In genomic region chr1:8660455-8660854, GRCh38 we compare ENCODE assay signal across 9 cellular contexts.
DNase-seq lines count a peak whose midpoint lies in the region; TF ChIP-seq lines count a peak whose summit lies in the region.
"Had no signal": no experiment of that assay in that cellular context is flagged by ENCODE, and none has a peak within 500 bp of the region (broad histone marks: within the 10 kb centered on the region; RNA-seq: fewer than 3 reads in every experiment).

No MANE protein-coding gene starts in this region.

- H3K4me1 Mint-ChIP-seq in glutamatergic neuron (ENCODE audit: low read depth, unreplicated experiment) = peaks cover 7% of the 10 kb centered on the region

- peak overlapping the region; percentile 62 for H3K27ac ChIP-seq in vagina

- DNase-seq in NCI-H82 (lab: John Stamatoyannopoulos, UW) = peak; percentile 26
- DNase-seq in NCI-H82 treated with DMSO at 0.1 percent for 48 hours (lab: John Stamatoyannopoulos, UW; ENCODE audit: unreplicated experiment) = no peak
- peak; percentile 52 for DNase-seq in cerebellum (ENCODE audit: low spot score)
- peak; percentile 42 to 89 for DNase-seq in lung microvascular endothelial cell (ENCODE audit: low read depth in 2 of 2)
- DNase-seq in vagina (ENCODE audit: extremely low spot score in 2 of 2) = no peak
- DNase-seq in cerebellar nuclear complex (lab: John Stamatoyannopoulos, UW) = no peak
- DNase-seq in activated CD4-positive, alpha-beta T cell treated with anti-CD3 and anti-CD28 coated beads, Interleukin-2, amount 50 U/mL, for 1 hour = no peak
- no peak for DNase-seq in glutamatergic neuron

- H3K4me3 ChIP-seq in vagina = no peak overlapping the region

- intact Hi-C loops in vagina (cut with DNase I) = no loop called here

- no peak overlapping the region for H3K4me3 Mint-ChIP-seq in glutamatergic neuron (ENCODE audit: unreplicated experiment)
- H3K4me3 Mint-ChIP-seq: nephron had no signal

- peaks cover 2% of the 10 kb centered on the region for H3K9me3 Mint-ChIP-seq in glutamatergic neuron (ENCODE audit: unreplicated experiment)
- H3K9me3 Mint-ChIP-seq: nephron had no signal

- peaks cover 0 to 4% of the 10 kb centered on the region in 2 donors for H3K36me3 ChIP-seq in vagina

- no peaks in the 10 kb centered on the region for H3K36me3 Mint-ChIP-seq in glutamatergic neuron (ENCODE audit: unreplicated experiment)

- TF ChIP-seq CTCF in vagina (IDR thresholded peaks at IDR 0.05) (no peak), glutamatergic neuron (IDR thresholded peaks at IDR 0.05; ENCODE audit: partially characterized antibody, unreplicated experiment) (no peak)

- no peak overlapping the region for H3K27ac Mint-ChIP-seq in glutamatergic neuron (ENCODE audit: unreplicated experiment)
- H3K27ac Mint-ChIP-seq: nephron had no signal

- H3K9me3 ChIP-seq in vagina = no peaks in the 10 kb centered on the region

- peaks cover 44% of the 10 kb centered on the region for H3K4me1 ChIP-seq in vagina

- no peaks in the 10 kb centered on the region for H3K27me3 ChIP-seq in vagina

- H3K27me3 Mint-ChIP-seq in glutamatergic neuron (ENCODE audit: unreplicated experiment) = no peaks in the 10 kb centered on the region

- TF ChIP-seq POLR2A in vagina (IDR thresholded peaks at IDR 0.05) = no peak

Comparison
In these comparisons a context has a peak if more than half of its experiments do, and no peak if none do; other contexts are left out.
1. DNase-seq: peak in NCI-H82 (single experiment), cerebellum (single experiment) and lung microvascular endothelial cell (2 of 2); none in NCI-H82 treated with DMSO at 0.1 percent for 48 hours (single experiment), vagina (0 of 2), cerebellar nuclear complex (0 of 2), activated CD4-positive, alpha-beta T cell treated with anti-CD3 and anti-CD28 coated beads, Interleukin-2, amount 50 U/mL, for 1 hour (single experiment) and glutamatergic neuron (single experiment).